In the genomic region with DNA sequence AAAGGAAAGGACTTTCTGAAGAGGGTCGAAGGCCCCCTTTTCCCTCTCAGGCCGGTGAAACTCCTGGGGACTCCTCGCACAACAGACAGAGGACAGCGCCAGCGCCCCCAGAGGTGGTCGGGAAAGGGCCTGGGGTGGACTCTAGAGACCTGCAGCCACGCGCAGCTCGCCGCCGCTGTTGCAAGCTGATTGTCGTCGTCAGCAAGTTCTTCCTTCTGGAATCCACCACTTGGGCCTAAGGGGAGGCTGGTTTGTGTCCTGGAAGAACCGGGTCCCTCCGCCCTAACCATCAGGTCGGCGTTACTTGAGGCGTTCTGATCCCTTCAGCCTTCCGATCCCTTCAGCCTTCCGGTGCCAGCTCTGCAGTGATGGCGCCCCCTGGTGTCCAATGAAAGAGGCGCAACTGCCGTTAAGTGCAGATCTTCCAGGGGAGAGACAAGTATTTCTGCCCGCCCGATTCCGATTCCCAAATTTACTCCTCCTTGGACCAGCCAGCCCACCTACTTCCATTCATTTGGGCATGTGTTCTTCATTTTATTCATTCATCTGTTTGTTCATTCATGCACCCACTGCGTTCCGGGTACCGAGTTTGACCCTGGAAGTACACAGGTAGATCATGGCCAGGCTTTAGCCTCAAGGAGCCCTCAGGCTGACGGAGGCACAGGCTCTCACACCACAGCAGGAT, we compare ENCODE assay signal across 8 cellular contexts.
DNase-seq lines count a peak whose midpoint lies in the region; ATAC-seq lines count a peak whose summit lies in the region.

No MANE protein-coding gene starts in this region.

- whole genome bisulfite sequencing in neuronal stem cell (ENCODE audit: extremely low coverage in 2 of 2, insufficient read length in 2 of 2, insufficient replicate concordance in 1 of 2), 2 donors, result no CpG with 5 or more reads among the region's 30 CpGs

- H4K91ac ChIP-seq in neuronal stem cell (ENCODE audit: low read depth, low read length, poor library complexity), result no peak overlapping the region

- peak; percentile 6 for DNase-seq in DMS53 treated with DMSO at 0.1 percent for 48 hours (lab: John Stamatoyannopoulos, UW; ENCODE audit: unreplicated experiment)
- peak; percentile 81 for DNase-seq in HuH-7 (ENCODE audit: low spot score)
- peak; percentile 61 for DNase-seq in RPMI7951 (ENCODE audit: low read depth)
- DNase-seq in activated effector memory CD4-positive, alpha-beta T cell treated with anti-CD3 and anti-CD28 coated beads, Interleukin-2, amount 50 U/mL, for 16 hours, result peak; percentile 92
- peak; percentile 44 for DNase-seq in foreskin melanocyte
- DNase-seq in neuronal stem cell (ENCODE audit: low spot score), result peak; percentile 81

- no peak overlapping the region for H2BK12ac ChIP-seq in neuronal stem cell (ENCODE audit: low read length)

- H3K18ac ChIP-seq in neuronal stem cell (ENCODE audit: low read length), result peak overlapping the region; percentile 82

- peak overlapping the region; percentile 56 for H3K9ac ChIP-seq in neuronal stem cell (ENCODE audit: low read depth, low read length, poor library complexity)
- H3K9ac ChIP-seq in stomach smooth muscle (ENCODE audit: low read length in 2 of 2), result no peak overlapping the region

- peak overlapping the region; percentile 89 for H2AFZ ChIP-seq in neuronal stem cell (ENCODE audit: low read length)

- no peak for ATAC-seq in HG02763 (IDR thresholded peaks at IDR 0.05; ENCODE audit: unreplicated experiment)

- no peak overlapping the region for H3K23ac ChIP-seq in neuronal stem cell (ENCODE audit: low read depth, low read length, poor library complexity)

- H2BK5ac ChIP-seq in neuronal stem cell (ENCODE audit: low read length), result no peak overlapping the region

- H3K4ac ChIP-seq in neuronal stem cell (ENCODE audit: low read length), result no peak overlapping the region

- H3K36me3 ChIP-seq in neuronal stem cell (replicated peaks in 1 of 2; ENCODE audit: control insufficient read depth in 2 of 2, insufficient read depth in 2 of 2, low read length in 2 of 2), result no peaks in the 10 kb centered on the region
- H3K36me3 ChIP-seq in stomach smooth muscle (ENCODE audit: control insufficient read depth in 2 of 2, insufficient read depth in 2 of 2, low read length in 2 of 2), result no peaks in the 10 kb centered on the region

- no peak overlapping the region for H2BK15ac ChIP-seq in neuronal stem cell (ENCODE audit: low read length)

- H3K27ac ChIP-seq in neuronal stem cell (replicated peaks; ENCODE audit: low read length), result no peak overlapping the region
- no peak overlapping the region for H3K27ac ChIP-seq in stomach smooth muscle (ENCODE audit: low read length)

- H3K9me3 ChIP-seq in neuronal stem cell (replicated peaks in 1 of 2; ENCODE audit: control insufficient read depth in 2 of 2, insufficient read depth in 1 of 2, low read depth in 1 of 2, low read length in 2 of 2) (peaks cover 0 to 1% of the 10 kb centered on the region in 2 donors), stomach smooth muscle (ENCODE audit: control insufficient read depth in 2 of 2, low read length in 2 of 2) (peaks cover 4 to 6% of the 10 kb centered on the region in 2 donors)

- no peak overlapping the region for H3K14ac ChIP-seq in neuronal stem cell (ENCODE audit: low read length)

- H3K4me3 ChIP-seq in neuronal stem cell (ENCODE audit: low read length in 2 of 2) (peak overlapping the region in 1 of 2 donors; percentile 76), stomach smooth muscle (ENCODE audit: low read length in 2 of 2) (peak overlapping the region; percentile 31 to 61)

- H3K27me3 ChIP-seq in neuronal stem cell (ENCODE audit: control insufficient read depth in 3 of 3, insufficient read depth in 3 of 3, low read depth in 1 of 3, low read length in 3 of 3), result peaks cover 0 to 10% (median 4%) of the 10 kb centered on the region in 3 experiments
- H3K27me3 ChIP-seq in stomach smooth muscle (ENCODE audit: control insufficient read depth in 1 of 2, insufficient read depth in 2 of 2, low read length in 2 of 2), result peaks cover 19 to 30% of the 10 kb centered on the region in 2 donors

- peak overlapping the region; percentile 42 for H3K4me2 ChIP-seq in neuronal stem cell (ENCODE audit: insufficient read depth, low read length, poor library complexity, severe bottlenecking)

- H3K79me1 ChIP-seq in neuronal stem cell (ENCODE audit: low read depth, low read length), result no peaks in the 10 kb centered on the region

- H3K4me1 ChIP-seq in neuronal stem cell (ENCODE audit: control insufficient read depth in 2 of 2, insufficient read depth in 1 of 2, low read depth in 1 of 2, low read length in 2 of 2) (no peaks in the 10 kb centered on the region), stomach smooth muscle (ENCODE audit: control insufficient read depth, insufficient read depth, low read length) (peaks cover 4% of the 10 kb centered on the region)

- no peak overlapping the region for H2BK120ac ChIP-seq in neuronal stem cell (ENCODE audit: low read depth, low read length)

- no peak overlapping the region for H4K8ac ChIP-seq in neuronal stem cell (ENCODE audit: low read depth, low read length)

- H2AK5ac ChIP-seq in neuronal stem cell (ENCODE audit: low read depth, low read length), result no peak overlapping the region

Comparison
In these comparisons a context has a peak if more than half of its experiments do, and no peak if none do; other contexts are left out.
1. DNase-seq: peak in every context shown above with its lines; median percentile 92 in activated effector memory CD4-positive, alpha-beta T cell treated with anti-CD3 and anti-CD28 coated beads, Interleukin-2, amount 50 U/mL, for 16 hours; 81 in HuH-7; 81 in neuronal stem cell; 61 in RPMI7951; 44 in foreskin melanocyte; 6 in DMS53 treated with DMSO at 0.1 percent for 48 hours.